ENCODE assay signal across 15 cellular contexts in genomic region chr3:183924956-183925355, GRCh38. TPM values are rescaled to one million over a fixed set of nuclear protein-coding genes. Genes with fewer than 3 reads are reported as not detected.
DNase-seq lines count a peak whose midpoint lies in the region; ATAC-seq and TF ChIP-seq lines count a peak whose summit lies in the region.
"Had no signal": no experiment of that assay in that cellular context is flagged by ENCODE, and none has a peak within 500 bp of the region (broad histone marks: within the 10 kb centered on the region; RNA-seq: fewer than 3 reads in every experiment).

No MANE protein-coding gene starts in this region.

- 94 to 95% methylated on average over 7 of the region's 7 CpGs for WGBS in tibial nerve, 2 donors

- TF ChIP-seq EP300 in tibial nerve (IDR thresholded peaks at IDR 0.05) = no peak

- no peak for DNase-seq in activated naive CD4-positive, alpha-beta T cell treated with anti-CD3 and anti-CD28 coated beads, Interleukin-2, amount 50 U/mL, for 72 hours (ENCODE audit: low spot score in 2 of 2)
- DNase-seq in activated naive CD4-positive, alpha-beta T cell treated with Interleukin-2 at 50 U/mL for 16 hours = no peak
- DNase-seq in astrocyte of the spinal cord (ENCODE audit: low read depth, low spot score) (peak; percentile 68), foreskin keratinocyte (peak; percentile 94 to 97), superior temporal gyrus (ENCODE audit: extremely low spot score) (no peak), anterior cingulate cortex (lab: John Stamatoyannopoulos, UW) (no peak), tibial nerve (ENCODE audit: low spot score in 2 of 2) (no peak), SIG-M5 treated with dmso at 0.1 percent for 504 hours (lab: John Stamatoyannopoulos, UW; ENCODE audit: unreplicated experiment) (no peak)
- DNase-seq: ACHN; GDM1; Kasumi-1; NCI-H1417; stimulated activated CD4-positive, alpha-beta T cell treated with anti-CD3 and anti-CD28 coated beads, Interleukin-12 subunit alpha, Interleukin-12 subunit beta, amount 100 ng/mL, for 4 hours had no signal

- peaks cover 0 to 2% of the 10 kb centered on the region in 2 donors for H3K36me3 Mint-ChIP-seq in activated naive CD4-positive, alpha-beta T cell treated with anti-CD3 and anti-CD28 coated beads, Interleukin-2, amount 50 U/mL, for 72 hours

- H3K27ac ChIP-seq in foreskin keratinocyte = peak overlapping the region; percentile 85
- no peak overlapping the region for H3K27ac ChIP-seq in tibial nerve

- H3K4me3 ChIP-seq in astrocyte of the spinal cord (ENCODE audit: low read depth, low read length) (no peak overlapping the region), tibial nerve (no peak overlapping the region)

- no peak for TF ChIP-seq POLR2A in tibial nerve (IDR thresholded peaks at IDR 0.05)

- peak; percentile 24 to 62 for ATAC-seq in activated naive CD4-positive, alpha-beta T cell treated with anti-CD3 and anti-CD28 coated beads, Interleukin-2, amount 50 U/mL, for 72 hours
- ATAC-seq in foreskin keratinocyte = peak; percentile 98
- ATAC-seq: SK-N-SH treated with all-trans-retinoic acid at 6 μM for 48 hours had no signal

- H3K4me1 ChIP-seq in foreskin keratinocyte (peaks cover 14% of the 10 kb centered on the region), tibial nerve (no peaks in the 10 kb centered on the region)

- peaks cover 0 to 98% (median 5%) of the 10 kb centered on the region in 3 donors for H3K36me3 ChIP-seq in tibial nerve

- no peaks in the 10 kb centered on the region for H3K9me3 Mint-ChIP-seq in activated naive CD4-positive, alpha-beta T cell treated with anti-CD3 and anti-CD28 coated beads, Interleukin-2, amount 50 U/mL, for 72 hours
- H3K9me3 Mint-ChIP-seq: central memory CD8-positive, alpha-beta T cell had no signal

- no peaks in the 10 kb centered on the region for H3K27me3 ChIP-seq in foreskin keratinocyte
- no peaks in the 10 kb centered on the region for H3K27me3 ChIP-seq in tibial nerve

- no peak overlapping the region for H3K27ac Mint-ChIP-seq in activated naive CD4-positive, alpha-beta T cell treated with anti-CD3 and anti-CD28 coated beads, Interleukin-2, amount 50 U/mL, for 72 hours

- no peaks in the 10 kb centered on the region for H3K9me3 ChIP-seq in tibial nerve

- in situ Hi-C loops in astrocyte of the spinal cord (cut with HindIII; ENCODE audit: low sequenced_read_pairs) = no loop called here

- no peak for TF ChIP-seq CTCF in astrocyte of the spinal cord (IDR thresholded peaks at IDR 0.05; ENCODE audit: low read depth, low read length)
- no peak for TF ChIP-seq CTCF in foreskin keratinocyte (conservative IDR thresholded peaks at IDR 0.05)
- no peak for TF ChIP-seq CTCF in tibial nerve (IDR thresholded peaks at IDR 0.05)

RNA-seq across cellular contexts. Expression of gene PARL, which starts 40.3 kb away (rescaled TPM):
- 10 to 100 TPM; 88.7 to 94.2 TPM for total RNA-seq in activated naive CD4-positive, alpha-beta T cell treated with anti-CD3 and anti-CD28 coated beads, Interleukin-2, amount 50 U/mL, for 72 hours
- total RNA-seq in foreskin keratinocyte (49.8 and 54.1 TPM in 2 replicates), tibial nerve (10 to 100 TPM; 47.6 to 66.6 (median 55.7) TPM)
- polyA plus RNA-seq in foreskin keratinocyte = 54.7 and 56.3 TPM in 2 replicates

Comparison
In these comparisons a context has a peak if more than half of its experiments do, and no peak if none do; other contexts are left out.
1. DNase-seq: peak in astrocyte of the spinal cord (single experiment) and foreskin keratinocyte (2 of 2); none in activated naive CD4-positive, alpha-beta T cell treated with anti-CD3 and anti-CD28 coated beads, Interleukin-2, amount 50 U/mL, for 72 hours (0 of 2), activated naive CD4-positive, alpha-beta T cell treated with Interleukin-2 at 50 U/mL for 16 hours (single experiment), superior temporal gyrus (single experiment), anterior cingulate cortex (0 of 58), tibial nerve (0 of 2) and SIG-M5 treated with dmso at 0.1 percent for 504 hours (single experiment).